Comparison of ENCODE assay signal across 28 cellular contexts in the genomic region with DNA sequence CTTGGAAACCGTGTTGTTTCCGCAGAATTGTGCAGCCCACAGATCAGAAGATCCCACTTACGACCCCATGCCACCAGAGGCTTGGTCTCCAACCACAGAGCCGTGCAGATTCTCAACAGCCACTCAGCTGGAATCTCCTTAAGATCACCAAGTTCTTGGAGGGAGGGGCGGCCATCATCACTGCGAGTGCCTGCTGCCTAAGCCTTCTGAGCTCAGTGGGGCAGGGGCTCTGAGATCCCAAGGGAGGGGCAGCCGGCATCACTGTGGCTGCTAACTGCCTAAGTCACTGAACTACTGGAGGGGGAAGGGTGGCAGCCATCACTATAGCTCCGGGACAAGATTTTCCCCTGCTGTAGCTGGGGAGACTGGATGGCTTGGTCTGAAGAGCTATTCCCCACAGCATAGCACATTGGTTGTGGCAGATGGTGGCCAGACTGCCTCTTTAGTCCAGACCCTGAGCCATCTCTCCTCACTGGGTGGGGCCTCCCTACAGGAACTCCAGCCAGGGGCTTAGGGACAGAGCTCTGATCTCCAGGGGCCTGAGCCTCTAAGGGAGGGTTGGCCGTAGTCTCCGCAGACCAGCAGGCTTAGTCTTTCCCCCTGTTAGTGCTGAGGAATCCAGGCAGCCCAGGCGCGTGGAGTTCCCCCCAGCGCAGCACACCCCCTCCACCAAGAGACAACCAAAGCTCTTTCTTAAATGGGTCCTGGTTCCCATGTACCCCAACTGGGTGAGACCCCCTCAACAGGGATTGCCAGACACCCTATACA.
"Had no signal": no experiment of that assay in that cellular context is flagged by ENCODE, and none has a peak within 500 bp of the region (broad histone marks: within the 10 kb centered on the region; RNA-seq: fewer than 3 reads in every experiment).

No MANE protein-coding gene starts in this region.

- H3K9me3 ChIP-seq: adrenal gland, ascending aorta, breast epithelium, colonic mucosa, esophagus squamous epithelium had no signal

- H3K36me3 ChIP-seq: adrenal gland, ascending aorta, breast epithelium, cardiac muscle cell, colonic mucosa, esophagus squamous epithelium, heart left ventricle had no signal

- DNase-seq: activated CD4-positive, alpha-beta memory T cell treated with anti-CD3 and anti-CD28 coated beads for 36 hours; activated CD4-positive, alpha-beta T cell treated with anti-CD3 and anti-CD28 coated beads for 36 hours; activated CD4-positive, alpha-beta T cell treated with anti-CD3 and anti-CD28 coated beads, Interleukin-2, amount 10 ng/mL, durations not matched to agents 24 days and 14 days; activated CD4-positive, CD25-positive, alpha-beta regulatory T cell; activated CD4-positive, CD25-positive, alpha-beta regulatory T cell treated with anti-CD3 and anti-CD28 coated beads, Interleukin-2, amount 50 U/mL, for 72 hours; activated CD8-positive, alpha-beta memory T cell treated with anti-CD3 and anti-CD28 coated beads, Interleukin-2, amount 10 ng/mL, durations not matched to agents 7 days and 5 days; activated CD8-positive, alpha-beta memory T cell treated with anti-CD3 and anti-CD28 coated beads, Interleukin-2, amount 50 U/mL, for 4 hours; activated CD8-positive, alpha-beta T cell treated with anti-CD3 and anti-CD28 coated beads, Interleukin-2, amount 10 ng/mL, durations not matched to agents 7 days and 5 days; activated effector memory CD4-positive, alpha-beta T cell treated with anti-CD3 and anti-CD28 coated beads, Interleukin-2, amount 50 U/mL, for 16 hours; activated naive CD4-positive, alpha-beta T cell treated with anti-CD3 and anti-CD28 coated beads for 36 hours; activated naive CD8-positive, alpha-beta T cell treated with anti-CD3 and anti-CD28 coated beads for 36 hours; activated naive CD8-positive, alpha-beta T cell treated with anti-CD3 and anti-CD28 coated beads, Interleukin-2, amount 50 U/mL, for 24 hours; activated T-cell treated with anti-CD3 and anti-CD28 coated beads, Interleukin-2, amount 50 U/mL, for 1 hour; activated T-cell treated with anti-CD3 and anti-CD28 coated beads, Interleukin-2, amount 50 U/mL, for 48 hours; adrenal gland; amygdala; central memory CD4-positive, alpha-beta T cell; cerebellar nuclear complex; colonic mucosa; effector CD8-positive, alpha-beta T cell; esophagus squamous epithelium; T-cell; T-helper 9 cell had no signal

- ATAC-seq: activated CD4-positive, alpha-beta T cell treated with anti-CD3 and anti-CD28 coated beads for 36 hours; activated CD8-positive, alpha-beta memory T cell treated with anti-CD3 and anti-CD28 coated beads, Interleukin-2, amount 10 ng/mL, durations not matched to agents 7 days and 5 days; activated CD8-positive, alpha-beta T cell treated with anti-CD3 and anti-CD28 coated beads, Interleukin-2, amount 10 ng/mL, durations not matched to agents 7 days and 5 days; activated naive CD8-positive, alpha-beta T cell treated with anti-CD3 and anti-CD28 coated beads, Interleukin-2, amount 50 U/mL, for 24 hours; heart left ventricle; T-cell had no signal

- H3K4me3 ChIP-seq: adrenal gland, ascending aorta, breast epithelium, cardiac muscle cell, colonic mucosa, esophagus squamous epithelium, heart left ventricle had no signal

- H3K27me3 ChIP-seq: adrenal gland, ascending aorta, breast epithelium, cardiac muscle cell, colonic mucosa, esophagus squamous epithelium, heart left ventricle had no signal

- H3K27ac ChIP-seq: adrenal gland, ascending aorta, breast epithelium, cardiac muscle cell, colonic mucosa, epithelial cell of prostate, esophagus squamous epithelium, heart left ventricle had no signal

- H3K4me1 ChIP-seq: adrenal gland, ascending aorta, breast epithelium, colonic mucosa, esophagus squamous epithelium, heart left ventricle had no signal
